Comparison of ENCODE assay signal across 8 cellular contexts in genomic region chr22:30485362-30485988, GRCh38. TPM values are rescaled to one million over a fixed set of nuclear protein-coding genes. Genes with fewer than 3 reads are reported as not detected.
DNase-seq lines count a peak whose midpoint lies in the region; ATAC-seq and TF ChIP-seq lines count a peak whose summit lies in the region.

No MANE protein-coding gene starts in this region.

- peaks cover 3% of the 10 kb centered on the region for H3K4me1 Mint-ChIP-seq in activated naive CD8-positive, alpha-beta T cell treated with anti-CD3 and anti-CD28 coated beads for 36 hours

- H3K27me3 ChIP-seq in SU-DHL-6 (ENCODE audit: low read length) (no peaks in the 10 kb centered on the region), heart left ventricle (peaks cover 0 to 9% (median 0%) of the 10 kb centered on the region in 9 donors), aorta (ENCODE audit: control insufficient read depth in 1 of 2, insufficient read depth in 2 of 2, low read length in 1 of 2) (no peaks in the 10 kb centered on the region)

- H3K36me3 ChIP-seq in SU-DHL-6 (ENCODE audit: low read length) (no peaks in the 10 kb centered on the region), heart left ventricle (no peaks in the 10 kb centered on the region), aorta (ENCODE audit: control insufficient read depth in 1 of 2, insufficient read depth in 2 of 2, low read length in 1 of 2) (no peaks in the 10 kb centered on the region)

- 26 to 31% (median 26%) methylated on average over 18 of the region's 18 CpGs for WGBS in heart left ventricle, 4 donors
- 26 to 32% methylated on average over 18 of the region's 18 CpGs for WGBS in aorta, 2 donors

- no peaks in the 10 kb centered on the region for H3K4me1 ChIP-seq in heart left ventricle
- H3K4me1 ChIP-seq in aorta (ENCODE audit: control insufficient read depth in 1 of 2, insufficient read depth in 2 of 2, low read length in 2 of 2), result no peaks in the 10 kb centered on the region

- H3K4me3 Mint-ChIP-seq in activated naive CD8-positive, alpha-beta T cell treated with anti-CD3 and anti-CD28 coated beads for 36 hours, result no peak overlapping the region

- no peaks in the 10 kb centered on the region for H3F3A ChIP-seq in SU-DHL-6 (ENCODE audit: insufficient read depth)

- DNase-seq in DMS114 treated with DMSO at 0.1 percent for 48 hours (lab: John Stamatoyannopoulos, UW; ENCODE audit: unreplicated experiment) (peak; percentile 10), heart left ventricle (peak; percentile 34 to 74 (median 60)), renal cortical epithelial cell (ENCODE audit: low read depth) (peak; percentile 13), aorta (peak; percentile 68 to 85)
- peak; percentile 72 for DNase-seq in activated naive CD8-positive, alpha-beta T cell treated with anti-CD3 and anti-CD28 coated beads for 36 hours

- no peak overlapping the region for H3K9ac ChIP-seq in SU-DHL-6 (ENCODE audit: low read length)

- H3K27me3 Mint-ChIP-seq in activated naive CD8-positive, alpha-beta T cell treated with anti-CD3 and anti-CD28 coated beads for 36 hours, result peaks cover 4% of the 10 kb centered on the region

- no peak overlapping the region for H3K27ac ChIP-seq in SU-DHL-6 (ENCODE audit: low read depth, low read length)
- H3K27ac ChIP-seq in heart left ventricle, result no peak overlapping the region
- no peak overlapping the region for H3K27ac ChIP-seq in aorta (ENCODE audit: low read depth in 1 of 2, low read length in 2 of 2)

- TF ChIP-seq POLR2A in heart left ventricle (IDR thresholded peaks at IDR 0.05), result no peak

- no peaks in the 10 kb centered on the region for H3K9me3 Mint-ChIP-seq in activated naive CD8-positive, alpha-beta T cell treated with anti-CD3 and anti-CD28 coated beads for 36 hours

- ATAC-seq in HG03066 (IDR thresholded peaks at IDR 0.05; ENCODE audit: low read depth, unreplicated experiment), result peak; percentile 65
- peak in 3 of 4 donors; percentile 83 to 96 (median 87) for ATAC-seq in heart left ventricle
- ATAC-seq in aorta (ENCODE audit: low FRiP score), result peak; percentile 76
- ATAC-seq in GM19463 (IDR thresholded peaks at IDR 0.05; ENCODE audit: unreplicated experiment), result no peak

- H3K9me2 ChIP-seq in SU-DHL-6 (replicated peaks; ENCODE audit: insufficient read depth, low read length), result no peaks in the 10 kb centered on the region

- H3K4me2 ChIP-seq in SU-DHL-6 (ENCODE audit: low read depth, low read length, poor library complexity, severe bottlenecking), result no peak overlapping the region

- no peaks in the 10 kb centered on the region for H4K20me1 ChIP-seq in SU-DHL-6 (ENCODE audit: low read depth, low read length)

- no peaks in the 10 kb centered on the region for H3K79me2 ChIP-seq in SU-DHL-6 (ENCODE audit: insufficient read depth, low read length)

- no peak overlapping the region for H3K27ac Mint-ChIP-seq in activated naive CD8-positive, alpha-beta T cell treated with anti-CD3 and anti-CD28 coated beads for 36 hours

- no peak overlapping the region for H2AFZ ChIP-seq in SU-DHL-6 (ENCODE audit: low read depth, low read length, severe bottlenecking)

- intact Hi-C loops in heart left ventricle (cut with DNase I), result loop anchor here in 8 of 10 donors (1.0 to 10.0 kb wide), 5 partner anchors 93 to 378 kb away; partner anchors contain the start of gene OSM (in 2 of the 8)
- intact Hi-C loops in aorta (cut with DNase I), result loop anchor here in 1 of 2 donors (2.0 kb wide), 1 partner anchor 95 kb away; no protein-coding TSS in a partner anchor

- TF ChIP-seq CTCF in SU-DHL-6 (IDR thresholded peaks at IDR 0.05; ENCODE audit: insufficient read depth, low read length, poor library complexity, severe bottlenecking) (peak; percentile 62), heart left ventricle (IDR thresholded peaks at IDR 0.05) (peak; percentile 85 to 99 (median 94))

- H3K4me3 ChIP-seq in SU-DHL-6 (ENCODE audit: insufficient read depth, low read length, poor library complexity, severe bottlenecking) (no peak overlapping the region), heart left ventricle (no peak overlapping the region), aorta (ENCODE audit: low read length in 2 of 2) (no peak overlapping the region)

- no peaks in the 10 kb centered on the region for H3K36me3 Mint-ChIP-seq in activated naive CD8-positive, alpha-beta T cell treated with anti-CD3 and anti-CD28 coated beads for 36 hours

- H3K9me3 ChIP-seq in SU-DHL-6 (ENCODE audit: insufficient read depth, low read length) (no peaks in the 10 kb centered on the region), heart left ventricle (no peaks in the 10 kb centered on the region), aorta (ENCODE audit: control insufficient read depth, low read length) (peaks cover 3% of the 10 kb centered on the region)

RNA-seq across cellular contexts. Expression of gene SEC14L3, which starts 13.7 kb away (rescaled TPM):
- total RNA-seq in activated naive CD8-positive, alpha-beta T cell treated with anti-CD3 and anti-CD28 coated beads for 36 hours, result not detected
- total RNA-seq in heart left ventricle, result not detected
- polyA plus RNA-seq in heart left ventricle, result not detected
- not detected in 2 replicates for total RNA-seq in renal cortical epithelial cell
- total RNA-seq in aorta, result not detected
- polyA plus RNA-seq in aorta, result not detected

RNA-seq across cellular contexts. Expression of gene SEC14L4, which starts 20.0 kb away (rescaled TPM):
- total RNA-seq in activated naive CD8-positive, alpha-beta T cell treated with anti-CD3 and anti-CD28 coated beads for 36 hours, result not detected
- total RNA-seq in heart left ventricle (under 1 TPM in 1 of 9 donors, not detected in 8; 0.27 TPM), renal cortical epithelial cell (1.2 TPM in 1 of 2 replicates, not detected in the other), aorta (not detected)
- polyA plus RNA-seq in heart left ventricle (not detected), aorta (not detected)

RNA-seq across cellular contexts. Expression of gene MTFP1, which starts 59.9 kb away (rescaled TPM):
- 100 to 1,000 TPM; 109 to 114 TPM for total RNA-seq in activated naive CD8-positive, alpha-beta T cell treated with anti-CD3 and anti-CD28 coated beads for 36 hours
- total RNA-seq in heart left ventricle (10 to 100 TPM in 7 of 9 donors, 1 to 10 TPM in 2; 5.0 to 44.0 (median 15.9) TPM), renal cortical epithelial cell (26.5 and 45.3 TPM in 2 replicates), aorta (1 to 10 TPM; 4.1 to 4.4 TPM)
- polyA plus RNA-seq in heart left ventricle (100 to 1,000 TPM in 1 of 2 donors, 10 to 100 TPM in 1; 36.2 to 139 TPM), aorta (1 to 10 TPM; 4.0 to 6.8 TPM)

Comparison
In these comparisons a context has a peak if more than half of its experiments do, and no peak if none do; other contexts are left out.
1. DNase-seq: peak in every context shown above with its lines; median percentile 76 in aorta; 72 in activated naive CD8-positive, alpha-beta T cell treated with anti-CD3 and anti-CD28 coated beads for 36 hours; 60 in heart left ventricle; 13 in renal cortical epithelial cell; 10 in DMS114 treated with DMSO at 0.1 percent for 48 hours.